ENCODE assay signal across 21 cellular contexts in genomic region chr10:60893231-60893630, GRCh38. TPM values are rescaled to one million over a fixed set of nuclear protein-coding genes. Genes with fewer than 3 reads are reported as not detected.
DNase-seq lines count a peak whose midpoint lies in the region; ATAC-seq, FAIRE-seq and TF ChIP-seq lines count a peak whose summit lies in the region.
"Had no signal": no experiment of that assay in that cellular context is flagged by ENCODE, and none has a peak within 500 bp of the region (broad histone marks: within the 10 kb centered on the region; RNA-seq: fewer than 3 reads in every experiment).

No MANE protein-coding gene starts in this region.

- H3K79me2 ChIP-seq in endothelial cell of umbilical vein (ENCODE audit: control insufficient read depth, insufficient read depth, low read length): no peaks in the 10 kb centered on the region

- no peak for TF ChIP-seq CTCF in LNCaP clone FGC (IDR thresholded peaks at IDR 0.05; ENCODE audit: control insufficient read depth, extremely low read depth, insufficient read depth)
- no peak for TF ChIP-seq CTCF in endothelial cell of umbilical vein (IDR thresholded peaks at IDR 0.05; ENCODE audit: extremely low read depth in 1 of 2, insufficient read depth in 1 of 2, low read depth in 1 of 2, low read length in 2 of 2)
- no peak for TF ChIP-seq CTCF in heart right ventricle (IDR thresholded peaks at IDR 0.05)

- intact Hi-C loops in endothelial cell of umbilical vein (cut with micrococcal nuclease) (no loop called here), heart right ventricle (cut with DNase I) (loop anchor here in 1 of 10 donors (10.0 kb wide), 1 partner anchor 52 kb away; the partner anchor contains the start of gene RHOBTB1)

- H3K27ac ChIP-seq in endothelial cell of umbilical vein (ENCODE audit: insufficient read depth, low read depth, low read length) (no peak overlapping the region), skeletal muscle tissue (ENCODE audit: low read depth, low read length) (peak overlapping the region; percentile 60), heart right ventricle (peak overlapping the region in 2 of 10 donors; percentile 4 to 27)

- ATAC-seq in heart right ventricle: no peak
- no peak for ATAC-seq in GM21515 (IDR thresholded peaks at IDR 0.05; ENCODE audit: unreplicated experiment)
- ATAC-seq: Panc1, SK-N-SH treated with all-trans-retinoic acid at 6 μM for 48 hours had no signal

- no peak for TF ChIP-seq POLR2A in endothelial cell of umbilical vein (IDR thresholded peaks at IDR 0.05; ENCODE audit: low read depth, low read length)

- 91 to 92% methylated on average over 3 of the region's 3 CpGs for WGBS in heart right ventricle, 2 donors

- H3K27me3 ChIP-seq in endothelial cell of umbilical vein (ENCODE audit: control insufficient read depth in 2 of 2, insufficient read depth in 2 of 2, low read length in 2 of 2): no peaks in the 10 kb centered on the region
- H3K27me3 ChIP-seq in skeletal muscle tissue (ENCODE audit: control insufficient read depth in 3 of 3, insufficient read depth in 3 of 3, low read length in 3 of 3): no peaks in the 10 kb centered on the region
- no peaks in the 10 kb centered on the region for H3K27me3 ChIP-seq in heart right ventricle

- H3K9ac ChIP-seq in endothelial cell of umbilical vein (replicated peaks; ENCODE audit: extremely low read depth, insufficient read depth, low read length) (no peak overlapping the region), skeletal muscle tissue (ENCODE audit: low read depth in 1 of 3, low read length in 3 of 3) (no peak overlapping the region)

- H3K4me1 ChIP-seq in endothelial cell of umbilical vein (ENCODE audit: control insufficient read depth, extremely low read depth, insufficient read depth, low read length) (no peaks in the 10 kb centered on the region), skeletal muscle tissue (ENCODE audit: control insufficient read depth in 3 of 3, insufficient read depth in 3 of 3, low read length in 3 of 3) (peaks cover 26 to 36% (median 29%) of the 10 kb centered on the region in 3 donors), heart right ventricle (peaks cover 3 to 42% (median 23%) of the 10 kb centered on the region in 9 donors)

- H3K9me3 ChIP-seq in endothelial cell of umbilical vein (replicated peaks; ENCODE audit: control insufficient read depth, insufficient read depth, low read length) (no peaks in the 10 kb centered on the region), skeletal muscle tissue (ENCODE audit: control insufficient read depth in 3 of 3, low read length in 3 of 3) (no peaks in the 10 kb centered on the region), heart right ventricle (no peaks in the 10 kb centered on the region)

- H3K36me3 ChIP-seq in endothelial cell of umbilical vein (ENCODE audit: control insufficient read depth in 2 of 2, extremely low read depth in 1 of 2, insufficient read depth in 2 of 2, low read length in 2 of 2) (peaks cover 0 to 2% of the 10 kb centered on the region in 2 experiments), skeletal muscle tissue (ENCODE audit: control insufficient read depth in 3 of 3, insufficient read depth in 3 of 3, low read length in 3 of 3) (peaks cover 2 to 22% (median 4%) of the 10 kb centered on the region in 3 donors), heart right ventricle (peaks cover 0 to 41% (median 6%) of the 10 kb centered on the region in 9 donors)

- H3K4me2 ChIP-seq in endothelial cell of umbilical vein (ENCODE audit: insufficient read depth, low read length): no peak overlapping the region

- dilution Hi-C loops in endothelial cell of umbilical vein (cut with MboI; ENCODE audit: extremely low pct_ligation_motif_present, low sequenced_read_pairs): no loop called here

- no TSS peak for BruUV-seq in endothelial cell of umbilical vein (replicated peaks; lab: Mats Ljungman, UMichigan)

- H4K20me1 ChIP-seq in endothelial cell of umbilical vein (replicated peaks; ENCODE audit: control insufficient read depth, extremely low read depth, insufficient read depth, low read length): no peaks in the 10 kb centered on the region

- H3K4me3 ChIP-seq in LNCaP clone FGC (ENCODE audit: low read depth, low read length): no peak overlapping the region
- no peak overlapping the region for H3K4me3 ChIP-seq in endothelial cell of umbilical vein (replicated peaks in 1 of 3; ENCODE audit: insufficient read depth in 1 of 3, low read depth in 1 of 3, low read length in 3 of 3)
- no peak overlapping the region for H3K4me3 ChIP-seq in skeletal muscle tissue (ENCODE audit: low read length in 3 of 3)
- H3K4me3 ChIP-seq in heart right ventricle: no peak overlapping the region

- FAIRE-seq in endothelial cell of umbilical vein (lab: Jason Lieb, UNC): no peak

- POLR2A ChIA-PET in endothelial cell of umbilical vein (lab: Charles Lee): interaction anchor here (0.6 kb wide), 1 partner anchor 39 kb away, joined by 4 read pairs; no protein-coding TSS in a partner anchor

- no peak overlapping the region for H2AFZ ChIP-seq in endothelial cell of umbilical vein (ENCODE audit: low read depth, low read length)

- DNase-seq in DMS53 (lab: John Stamatoyannopoulos, UW) (peak; percentile 79), LNCaP clone FGC (ENCODE audit: low read depth) (peak; percentile 23), endothelial cell of umbilical vein (ENCODE audit: low read depth, low spot score) (no peak), glomerular visceral epithelial cell (ENCODE audit: extremely low spot score) (no peak), heart right ventricle (no peak)
- DNase-seq: CD4-positive, CD25-positive, alpha-beta regulatory T cell; DMS 273 treated with DMSO at 0.1 percent for 48 hours; GF-D8; H7; HFFc6; KG1; NCI-H1105; NCI-H146; NCI-H2029; NCI-H226; NCI-H510A treated with DMSO at 0.1 percent for 48 hours; NCI-H748 treated with DMSO at 0.1 percent for 48 hours had no signal

- peaks cover 2% of the 10 kb centered on the region for H3K9me1 ChIP-seq in endothelial cell of umbilical vein (replicated peaks; ENCODE audit: control insufficient read depth, extremely low read depth, insufficient read depth, low read length)

- CTCF ChIA-PET in endothelial cell of umbilical vein (lab: Charles Lee): interaction anchor here (1.4 kb wide), 1 partner anchor 14 kb away, joined by 3 read pairs; no protein-coding TSS in a partner anchor

TF ChIP-seq in endothelial cell of umbilical vein, 7 proteins besides CTCF, POLR2A, EP300 and RAD21:
- TF ChIP-seq MAX (IDR thresholded peaks at IDR 0.05; ENCODE audit: insufficient read depth, insufficient read length) (no peak), JUN (IDR thresholded peaks at IDR 0.05; ENCODE audit: borderline replicate concordance, insufficient read depth, insufficient read length, low read depth) (peak; percentile 28)

RNA-seq across cellular contexts. Expression of gene RHOBTB1, which starts 50.8 kb away (rescaled TPM):
- total RNA-seq in endothelial cell of umbilical vein: 31.0 and 31.3 TPM in 2 replicates
- polyA plus RNA-seq in endothelial cell of umbilical vein: 19.4 and 21.2 TPM in 2 replicates
- polyA plus RNA-seq in endothelial cell of umbilical vein (2011; cell fraction: cytosol; rRNA removed): 20.3 and 22.4 TPM in 2 replicates
- 41.4 and 54.0 TPM in 2 replicates for polyA plus RNA-seq in endothelial cell of umbilical vein (2011; cell fraction: nucleus; rRNA removed)
- polyA plus RNA-seq in endothelial cell of umbilical vein (2012): 18.4 and 21.8 TPM in 2 replicates
- 37.1 and 42.0 TPM in 2 replicates for polyA minus RNA-seq in endothelial cell of umbilical vein
- polyA minus RNA-seq in endothelial cell of umbilical vein (2011; cell fraction: cytosol; rRNA and poly(A)+ RNA removed): 11.5 TPM
- polyA minus RNA-seq in endothelial cell of umbilical vein (2011; cell fraction: nucleus; rRNA and poly(A)+ RNA removed): 24.6 and 33.4 TPM in 2 replicates
- total RNA-seq in skeletal muscle tissue: 29.2 TPM
- 10 to 100 TPM in 9 of 10 donors, 1 to 10 TPM in 1; 7.9 to 20.5 (median 13.4) TPM for total RNA-seq in heart right ventricle
- polyA plus RNA-seq in heart right ventricle: 1 to 10 TPM; 4.3 to 7.1 TPM
- polyA plus RNA-seq: CD4-positive, CD25-positive, alpha-beta regulatory T cell had no signal

Comparison
In these comparisons a context has a peak if more than half of its experiments do, and no peak if none do; other contexts are left out.
1. DNase-seq: peak in DMS53 (single experiment) and LNCaP clone FGC (single experiment); none in endothelial cell of umbilical vein (single experiment), glomerular visceral epithelial cell (single experiment) and heart right ventricle (0 of 2).